1 cellular context compared by ENCODE assay signal in the genomic region with DNA sequence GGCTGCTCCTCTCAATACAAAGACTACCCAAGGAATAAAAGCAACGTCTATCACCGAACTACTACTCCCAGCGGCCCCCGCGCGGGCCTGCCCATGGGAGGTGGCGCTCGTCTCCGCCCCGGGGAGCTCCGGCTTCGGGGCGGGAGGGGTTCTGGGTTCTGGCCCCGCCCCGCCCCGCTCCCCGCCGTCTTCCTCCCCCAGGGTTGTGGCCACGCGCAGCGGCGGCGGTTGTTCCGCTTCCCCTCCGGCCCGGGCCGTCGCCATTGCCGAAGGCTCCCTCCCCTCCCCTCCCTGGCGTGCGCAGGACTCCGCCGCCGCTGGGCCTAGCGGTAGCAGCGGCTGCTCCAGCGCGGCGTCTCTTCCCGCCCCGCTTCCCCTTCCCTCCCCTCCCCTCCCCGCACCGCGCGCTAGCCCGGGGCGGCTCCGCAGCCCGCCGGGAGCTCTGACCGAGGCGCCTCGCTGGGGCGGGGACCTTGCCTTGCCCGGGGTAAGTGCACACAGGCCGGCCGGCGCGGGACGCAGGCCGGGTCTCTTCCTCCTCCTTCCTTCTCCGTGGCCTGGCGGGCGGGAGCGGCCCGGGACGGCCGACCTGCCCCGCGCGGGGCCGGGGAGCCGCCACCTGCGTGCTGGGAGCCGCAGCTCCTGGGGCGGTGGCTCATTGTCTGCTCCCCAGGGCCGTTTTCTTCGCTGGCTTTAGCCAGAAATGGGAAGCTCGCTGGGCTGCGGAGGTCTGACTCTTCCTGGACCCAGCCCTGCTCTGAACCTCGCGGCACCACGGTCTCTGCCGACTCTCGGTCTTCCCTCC.
TF ChIP-seq lines count a peak whose summit lies in the region.

Gene PAK2 (plus strand): TSS at position 187 of the 805 bp plus-strand sequence. CDS start 42,790 bp downstream, outside the sequence.

TF ChIP-seq in IMR-90, 13 proteins besides CTCF, POLR2A, EP300 and RAD21:
- TF ChIP-seq MAZ (IDR thresholded peaks at IDR 0.05; ENCODE audit: borderline replicate concordance, low read depth, low read length) (peak; percentile 72), MAFK (IDR thresholded peaks at IDR 0.05; ENCODE audit: low read depth, low read length) (no peak), BHLHE40 (IDR thresholded peaks at IDR 0.05; ENCODE audit: low read depth, low read length) (no peak), MXI1 (IDR thresholded peaks at IDR 0.05; ENCODE audit: borderline replicate concordance, low read depth, low read length) (peak; percentile 70; the same call in 1 of the 2 replicates), RFX5 (IDR thresholded peaks at IDR 0.05; ENCODE audit: low read depth, low read length) (no peak), NFE2L2 (IDR thresholded peaks at IDR 0.05; ENCODE audit: low read depth, low read length) (no peak)
- TF ChIP-seq, protein P1, sequence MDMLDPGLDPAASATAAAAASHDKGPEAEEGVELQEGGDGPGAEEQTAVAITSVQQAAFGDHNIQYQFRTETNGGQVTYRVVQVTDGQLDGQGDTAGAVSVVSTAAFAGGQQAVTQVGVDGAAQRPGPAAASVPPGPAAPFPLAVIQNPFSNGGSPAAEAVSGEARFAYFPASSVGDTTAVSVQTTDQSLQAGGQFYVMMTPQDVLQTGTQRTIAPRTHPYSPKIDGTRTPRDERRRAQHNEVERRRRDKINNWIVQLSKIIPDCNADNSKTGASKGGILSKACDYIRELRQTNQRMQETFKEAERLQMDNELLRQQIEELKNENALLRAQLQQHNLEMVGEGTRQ (IDR thresholded peaks at IDR 0.05; ENCODE audit: low read depth, low read length): 0 out of 2 replicates have a peak, but pooled peaks have one; percentile 22
